8 cellular contexts compared by ENCODE assay signal in the genomic region with DNA sequence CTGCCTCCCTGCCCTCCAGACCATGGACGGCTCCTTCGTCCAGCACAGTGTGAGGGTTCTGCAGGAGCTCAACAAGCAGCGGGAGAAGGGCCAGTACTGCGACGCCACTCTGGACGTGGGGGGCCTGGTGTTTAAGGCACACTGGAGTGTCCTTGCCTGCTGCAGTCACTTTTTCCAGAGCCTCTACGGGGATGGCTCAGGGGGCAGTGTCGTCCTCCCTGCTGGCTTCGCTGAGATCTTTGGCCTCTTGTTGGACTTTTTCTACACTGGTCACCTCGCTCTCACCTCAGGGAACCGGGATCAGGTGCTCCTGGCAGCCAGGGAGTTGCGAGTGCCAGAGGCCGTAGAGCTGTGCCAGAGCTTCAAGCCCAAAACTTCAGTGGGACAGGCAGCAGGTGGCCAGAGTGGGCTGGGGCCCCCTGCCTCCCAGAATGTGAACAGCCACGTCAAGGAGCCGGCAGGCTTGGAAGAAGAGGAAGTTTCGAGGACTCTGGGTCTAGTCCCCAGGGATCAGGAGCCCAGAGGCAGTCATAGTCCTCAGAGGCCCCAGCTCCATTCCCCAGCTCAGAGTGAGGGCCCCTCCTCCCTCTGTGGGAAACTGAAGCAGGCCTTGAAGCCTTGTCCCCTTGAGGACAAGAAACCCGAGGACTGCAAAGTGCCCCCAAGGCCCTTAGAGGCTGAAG. TPM values are rescaled to one million over a fixed set of nuclear protein-coding genes. Genes with fewer than 3 reads are reported as not detected.
DNase-seq lines count a peak whose midpoint lies in the region; ATAC-seq and TF ChIP-seq lines count a peak whose summit lies in the region.

No MANE protein-coding gene starts in this region.

- peak overlapping the region; percentile 81; the same call in 1 of the 2 replicates for H3K9ac ChIP-seq in iPS-20b (ENCODE audit: low read depth, low read length)

- no peaks in the 10 kb centered on the region for H3K36me3 ChIP-seq in ACC112 (ENCODE audit: insufficient read depth, low read length)
- peaks cover 7% of the 10 kb centered on the region for H3K36me3 ChIP-seq in iPS-20b (ENCODE audit: insufficient read depth, low read depth, low read length)

- H3K27ac ChIP-seq in ACC112 (ENCODE audit: low read depth, low read length) (no peak overlapping the region; the same call in 1 of the 2 replicates), adipose tissue (ENCODE audit: low read depth, low read length) (peak overlapping the region; percentile 51), iPS-20b (ENCODE audit: low read length) (no peak overlapping the region), substantia nigra (ENCODE audit: low read depth, low read length, poor library complexity, severe bottlenecking) (peak overlapping the region; percentile 88)

- peak overlapping the region; percentile 94 for H3K4me3 ChIP-seq in ACC112 (ENCODE audit: low read depth, low read length)
- H3K4me3 ChIP-seq in HFF-Myc (replicated peaks; ENCODE audit: low read depth, low read length), result peak overlapping the region; percentile 70
- H3K4me3 ChIP-seq in iPS-20b (ENCODE audit: low read length), result peak overlapping the region; percentile 79

- peak; percentile 22 for TF ChIP-seq CTCF in HFF-Myc (IDR thresholded peaks at IDR 0.05; ENCODE audit: low read depth, low read length, missing control alignments)

- no peaks in the 10 kb centered on the region for H3K9me3 ChIP-seq in iPS-20b (ENCODE audit: insufficient read depth, low read depth, low read length)

- DNase-seq in HFF-Myc (ENCODE audit: extremely low read depth, low read depth) (no peak), substantia nigra (lab: John Stamatoyannopoulos, UW) (no peak), NCI-H1092 treated with DMSO at 0.1 percent for 48 hours (lab: John Stamatoyannopoulos, UW) (no peak)

- H3K27me3 ChIP-seq in ACC112 (ENCODE audit: insufficient read depth, low read length) (no peaks in the 10 kb centered on the region), iPS-20b (ENCODE audit: insufficient read depth, low read length) (no peaks in the 10 kb centered on the region)

- ATAC-seq in GM21381 (IDR thresholded peaks at IDR 0.05; ENCODE audit: unreplicated experiment) (no peak), GM21360 (IDR thresholded peaks at IDR 0.05; ENCODE audit: unreplicated experiment) (no peak)

- H3K79me2 ChIP-seq in ACC112 (ENCODE audit: control insufficient read depth, insufficient read depth, low read length, unreplicated experiment), result peaks cover 10% of the 10 kb centered on the region

- 11 to 27% (median 24%) methylated on average over 17 of the region's 17 CpGs for WGBS in adipose tissue, 3 donors

- H3K4me1 ChIP-seq in ACC112 (ENCODE audit: control insufficient read depth, insufficient read depth, low read length, unreplicated experiment) (peaks cover 33% of the 10 kb centered on the region), iPS-20b (ENCODE audit: insufficient read depth, low read length) (peaks cover 12% of the 10 kb centered on the region; the same call in 1 of the 2 replicates)

- peak overlapping the region; percentile 61 for H2AFZ ChIP-seq in ACC112 (ENCODE audit: low read length, unreplicated experiment)

RNA-seq across cellular contexts. Expression of a gene that starts 0.9 kb away (rescaled TPM):
- polyA plus RNA-seq in adipose tissue, result 10 to 100 TPM; 19.0 to 31.4 (median 19.3) TPM

RNA-seq across cellular contexts. Expression of a gene that starts 21.9 kb away (rescaled TPM):
- 10 to 100 TPM; 14.5 to 39.0 (median 30.2) TPM for polyA plus RNA-seq in adipose tissue

RNA-seq across cellular contexts. Expression of a gene that starts 25.6 kb away (rescaled TPM):
- polyA plus RNA-seq in adipose tissue, result under 1 TPM in 1 of 3 donors, not detected in 2; 0.12 TPM

RNA-seq across cellular contexts. Expression of a gene that starts 26.4 kb away (rescaled TPM):
- 1 to 10 TPM; 2.8 to 5.8 (median 5.2) TPM for polyA plus RNA-seq in adipose tissue

RNA-seq across cellular contexts. Expression of a gene that starts 32.8 kb away (rescaled TPM):
- polyA plus RNA-seq in adipose tissue, result 10 to 100 TPM in 2 of 3 donors, 1 to 10 TPM in 1; 5.2 to 13.3 (median 11.1) TPM

Comparison
In these comparisons a context has a peak if more than half of its experiments do, and no peak if none do; other contexts are left out.
1. H3K27ac ChIP-seq: peak in adipose tissue (single experiment) and substantia nigra (single experiment); none in ACC112 (single experiment) and iPS-20b (single experiment).
2. Peak in every context shown above with its lines, with median percentiles within 50 percentile points of each other: H3K4me3 ChIP-seq.